ENCODE assay signal across 1 cellular context in genomic region chr22:19598054-19598855, GRCh38.
TF ChIP-seq lines count a peak whose summit lies in the region.

No MANE protein-coding gene starts in this region.

TF ChIP-seq in K562, 482 proteins besides CTCF, POLR2A, EP300 and RAD21 (continued from another document):
- TF ChIP-seq ATF2 (CRISPR knock-in tag; IDR thresholded peaks at IDR 0.05), result 0 out of 2 replicates have a peak, but pooled peaks have one; percentile 10
- TF ChIP-seq ZNF740 (CRISPR knock-in tag; IDR thresholded peaks at IDR 0.05), result 0 out of 2 replicates have a peak, but pooled peaks have one; percentile 17
- TF ChIP-seq ZNF740 (tag; IDR thresholded peaks at IDR 0.05), result no peak
- peak; percentile 96 for TF ChIP-seq ZC3H4 (CRISPR knock-in tag; IDR thresholded peaks at IDR 0.05; ENCODE audit: borderline replicate concordance)
- no peak for TF ChIP-seq PHF8 (IDR thresholded peaks at IDR 0.05; ENCODE audit: borderline replicate concordance, low read length)
- no peak for TF ChIP-seq ZSCAN32 (CRISPR knock-in tag; IDR thresholded peaks at IDR 0.05)
- no peak for TF ChIP-seq ZNF57 (CRISPR knock-in tag; IDR thresholded peaks at IDR 0.05)
- no peak for TF ChIP-seq ARID3A (IDR thresholded peaks at IDR 0.05; ENCODE audit: borderline replicate concordance, low read depth, low read length)
- peak; percentile 84 for TF ChIP-seq IRF2 (CRISPR knock-in tag; IDR thresholded peaks at IDR 0.05)
- TF ChIP-seq FUS (optimal IDR thresholded peaks at IDR 0.05; ENCODE audit: low read depth, low read length), result no peak
- TF ChIP-seq PHF21A (IDR thresholded peaks at IDR 0.05; ENCODE audit: borderline replicate concordance, low read depth), result no peak
- TF ChIP-seq SIX5 (IDR thresholded peaks at IDR 0.05; ENCODE audit: borderline replicate concordance in 1 of 2, insufficient read depth in 1 of 2, low read depth in 1 of 2, low read length in 2 of 2), result no peak
- no peak for TF ChIP-seq FIP1L1 (IDR thresholded peaks at IDR 0.05; ENCODE audit: low read depth, low read length, poor library complexity, severe bottlenecking)
- TF ChIP-seq NUFIP1 (IDR thresholded peaks at IDR 0.05; ENCODE audit: partially characterized antibody), result no peak
- TF ChIP-seq KHSRP (IDR thresholded peaks at IDR 0.05), result no peak
- peak; percentile 38; the same call in 1 of the 2 replicates for TF ChIP-seq PRMT5 (CRISPR knock-in tag; IDR thresholded peaks at IDR 0.05)
- peak; percentile 28; the same call in 1 of the 2 replicates for TF ChIP-seq NR3C1 (CRISPR knock-in tag; IDR thresholded peaks at IDR 0.05)
- peak; percentile 7 for TF ChIP-seq CHD7 (IDR thresholded peaks at IDR 0.05; ENCODE audit: low read depth, low read length)
- no peak for TF ChIP-seq ZNF707 (CRISPR knock-in tag; conservative IDR thresholded peaks at IDR 0.05)
- TF ChIP-seq NR1H2 (CRISPR knock-in tag; IDR thresholded peaks at IDR 0.05), result no peak
- peak; percentile 78; the same call in 1 of the 2 replicates for TF ChIP-seq E2F4 (CRISPR knock-in tag; IDR thresholded peaks at IDR 0.05; ENCODE audit: low read depth)
- peak; percentile 53 for TF ChIP-seq KDM5B (IDR thresholded peaks at IDR 0.05; ENCODE audit: insufficient replicate concordance, low read depth, low read length)
- no peak for TF ChIP-seq POLR2H (tag; IDR thresholded peaks at IDR 0.05; ENCODE audit: low read depth)
- TF ChIP-seq ZNF282 (CRISPR knock-in tag; IDR thresholded peaks at IDR 0.05), result 0 out of 2 replicates have a peak, but pooled peaks have one; percentile 21
- TF ChIP-seq MLX (CRISPR knock-in tag; conservative IDR thresholded peaks at IDR 0.05), result no peak
